1 cellular context compared by ENCODE assay signal in genomic region chr9:124706685-124707084, GRCh38.
TF ChIP-seq lines count a peak whose summit lies in the region.

No MANE protein-coding gene starts in this region.

TF ChIP-seq in IMR-90, 13 proteins besides CTCF, POLR2A, EP300 and RAD21 (continued from another document):
- TF ChIP-seq USF2 (IDR thresholded peaks at IDR 0.05; ENCODE audit: low read depth, low read length) = no peak
